In the genomic region with DNA sequence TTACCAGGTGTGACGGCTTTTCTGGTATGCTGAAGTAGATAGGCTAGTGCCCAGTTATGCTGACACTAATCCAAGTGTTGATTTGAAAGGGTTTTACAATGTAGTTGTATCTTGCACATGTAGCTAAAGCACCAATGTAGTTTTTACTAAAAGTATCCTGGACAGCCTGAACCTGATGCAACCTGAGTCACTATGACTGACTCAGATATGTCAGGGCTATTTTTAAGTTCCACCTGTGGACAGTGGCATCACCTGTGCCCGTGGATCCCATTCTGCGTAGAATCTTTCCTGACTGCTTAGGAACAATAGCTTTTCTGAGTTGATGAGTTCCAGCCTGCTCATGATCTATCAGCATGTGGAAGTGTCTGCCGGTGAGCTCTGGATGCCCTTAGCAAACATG, we compare ENCODE assay signal across 15 cellular contexts. TPM values are rescaled to one million over a fixed set of nuclear protein-coding genes. Genes with fewer than 3 reads are reported as not detected.
A peak's percentile ranks its signal among the peaks of the same experiment; 100 is the strongest.
DNase-seq lines count a peak whose midpoint lies in the region; ATAC-seq and TF ChIP-seq lines count a peak whose summit lies in the region.
"Had no signal": no experiment of that assay in that cellular context is flagged by ENCODE, and none has a peak within 500 bp of the region (broad histone marks: within the 10 kb centered on the region; RNA-seq: fewer than 3 reads in every experiment).

No MANE protein-coding gene starts in this region.

- no peak overlapping the region for H3K4me2 ChIP-seq in OCI-LY7 (ENCODE audit: low read length)

- H3K4me3 Mint-ChIP-seq in activated T-helper 17 cell treated with anti-CD3 and anti-CD28 coated beads, Interleukin-2, amount 50 U/mL, for 72 hours = no peak overlapping the region
- H3K4me3 Mint-ChIP-seq: CD4-positive, alpha-beta memory T cell had no signal

- H3K4me1 ChIP-seq in foreskin keratinocyte = no peaks in the 10 kb centered on the region
- H3K4me1 ChIP-seq in left lung = no peaks in the 10 kb centered on the region
- H3K4me1 ChIP-seq in HAP-1 = no peaks in the 10 kb centered on the region
- H3K4me1 ChIP-seq in OCI-LY7 (ENCODE audit: insufficient read depth, low read length, poor library complexity, severe bottlenecking) = no peaks in the 10 kb centered on the region

- ATAC-seq in foreskin keratinocyte (peak; percentile 62), left lung (peak; percentile 26)
- ATAC-seq in activated T-helper 17 cell treated with anti-CD3 and anti-CD28 coated beads, Interleukin-2, amount 50 U/mL, for 72 hours (replicated peaks) = no peak

- POLR2A ChIA-PET in OCI-LY7 (lab: Charles Lee) = interaction anchor here (0.7 to 1.8 kb wide), 5 partner anchors 9 to 36 kb away, joined by 3 to 6 read pairs (median 4); no protein-coding TSS in a partner anchor

- H3K4me3 ChIP-seq in coronary artery (no peak overlapping the region), left lung (no peak overlapping the region), HAP-1 (no peak overlapping the region), OCI-LY7 (ENCODE audit: low read depth, low read length, poor library complexity, severe bottlenecking) (no peak overlapping the region)

- DNase-seq in coronary artery (ENCODE audit: low spot score) (peak; percentile 29), foreskin keratinocyte (no peak), left lung (no peak), HAP-1 (ENCODE audit: low spot score in 2 of 2) (no peak), OCI-LY7 (ENCODE audit: low spot score) (no peak)
- DNase-seq: C1 segment of cervical spinal cord; Calu3; CD4-positive, alpha-beta memory T cell; COR-L47; DMS53; DMS79 treated with DMSO at 0.1 percent for 48 hours; GF-D8; GOT3; HCEC 1CT had no signal

- H3K36me3 ChIP-seq in left lung (no peaks in the 10 kb centered on the region), HAP-1 (replicated peaks) (no peaks in the 10 kb centered on the region), OCI-LY7 (ENCODE audit: insufficient read depth, low read length) (no peaks in the 10 kb centered on the region)

- TF ChIP-seq CTCF in coronary artery (IDR thresholded peaks at IDR 0.05) (no peak), foreskin keratinocyte (conservative IDR thresholded peaks at IDR 0.05) (no peak), left lung (IDR thresholded peaks at IDR 0.05) (no peak), OCI-LY7 (conservative IDR thresholded peaks at IDR 0.05; ENCODE audit: low read length) (no peak)

- no peaks in the 10 kb centered on the region for H3K4me1 Mint-ChIP-seq in activated T-helper 17 cell treated with anti-CD3 and anti-CD28 coated beads, Interleukin-2, amount 50 U/mL, for 72 hours
- H3K4me1 Mint-ChIP-seq: CD4-positive, alpha-beta memory T cell had no signal

- H3K27ac Mint-ChIP-seq in activated T-helper 17 cell treated with anti-CD3 and anti-CD28 coated beads, Interleukin-2, amount 50 U/mL, for 72 hours = no peak overlapping the region
- H3K27ac Mint-ChIP-seq: CD4-positive, alpha-beta memory T cell had no signal

- no TSS peak for BruUV-seq in OCI-LY7 (replicated peaks; lab: Mats Ljungman, UMichigan)

- no peaks in the 10 kb centered on the region for H4K20me1 ChIP-seq in OCI-LY7 (ENCODE audit: insufficient read depth, low read length)

- H3K27me3 ChIP-seq in foreskin keratinocyte (no peaks in the 10 kb centered on the region), left lung (no peaks in the 10 kb centered on the region), HAP-1 (ENCODE audit: low read depth) (0 out of 2 replicates have a peak, but pooled peaks cover 3% of the 10 kb centered on the region)

- peaks cover 5% of the 10 kb centered on the region for H3K27me3 Mint-ChIP-seq in activated T-helper 17 cell treated with anti-CD3 and anti-CD28 coated beads, Interleukin-2, amount 50 U/mL, for 72 hours

- CTCF ChIA-PET in OCI-LY7 (lab: Charles Lee; ENCODE audit: unreplicated experiment) = no interaction called here

- H2AFZ ChIP-seq in OCI-LY7 (ENCODE audit: low read length) = no peak overlapping the region

- no peaks in the 10 kb centered on the region for H3K79me2 ChIP-seq in OCI-LY7 (ENCODE audit: insufficient read depth, low read depth, low read length)

- H3K36me3 Mint-ChIP-seq in activated T-helper 17 cell treated with anti-CD3 and anti-CD28 coated beads, Interleukin-2, amount 50 U/mL, for 72 hours (ENCODE audit: low read depth) = no peaks in the 10 kb centered on the region
- H3K36me3 Mint-ChIP-seq: CD4-positive, alpha-beta memory T cell had no signal

- H3K9me3 Mint-ChIP-seq in activated T-helper 17 cell treated with anti-CD3 and anti-CD28 coated beads, Interleukin-2, amount 50 U/mL, for 72 hours = no peaks in the 10 kb centered on the region
- H3K9me3 Mint-ChIP-seq: CD4-positive, alpha-beta memory T cell had no signal

- no peaks in the 10 kb centered on the region for H3K9me2 ChIP-seq in OCI-LY7 (ENCODE audit: insufficient read depth, low read length)

- intact Hi-C loops in left lung (cut with DNase I) = no loop called here
- intact Hi-C loops in OCI-LY7 (cut with micrococcal nuclease; ENCODE audit: unreplicated experiment) = no loop called here

- H3K27ac ChIP-seq in coronary artery (no peak overlapping the region), foreskin keratinocyte (no peak overlapping the region), left lung (no peak overlapping the region), OCI-LY7 (ENCODE audit: low read depth, low read length, poor library complexity, severe bottlenecking) (no peak overlapping the region)

- H3K9me3 ChIP-seq in left lung = no peaks in the 10 kb centered on the region
- H3K9me3 ChIP-seq in HAP-1 = no peaks in the 10 kb centered on the region
- H3K9me3 ChIP-seq in OCI-LY7 (ENCODE audit: low read length) = no peaks in the 10 kb centered on the region

- in situ Hi-C loops in HAP-1 (cut with MboI; ENCODE audit: low sequenced_read_pairs) = no loop called here

RNA-seq across cellular contexts. Expression of gene CCNG2, which starts 58.1 kb away (rescaled TPM):
- total RNA-seq in foreskin keratinocyte (26.9 and 34.0 TPM in 2 replicates), left lung (10 to 100 TPM; 31.6 to 45.4 TPM), OCI-LY7 (2022) (87.4 and 104 TPM in 2 replicates)
- polyA plus RNA-seq in foreskin keratinocyte = 8.5 and 13.9 TPM in 2 replicates
- total RNA-seq in OCI-LY7 (2014; rRNA removed; shearing (Covaris generic)) = 13.1 and 16.6 TPM in 2 replicates
- 100 to 1,000 TPM in 1 of 2 donors, 10 to 100 TPM in 1; 25.6 to 130 TPM for total RNA-seq in activated T-helper 17 cell treated with anti-CD3 and anti-CD28 coated beads, Interleukin-2, amount 50 U/mL, for 72 hours
